In the genomic region with DNA sequence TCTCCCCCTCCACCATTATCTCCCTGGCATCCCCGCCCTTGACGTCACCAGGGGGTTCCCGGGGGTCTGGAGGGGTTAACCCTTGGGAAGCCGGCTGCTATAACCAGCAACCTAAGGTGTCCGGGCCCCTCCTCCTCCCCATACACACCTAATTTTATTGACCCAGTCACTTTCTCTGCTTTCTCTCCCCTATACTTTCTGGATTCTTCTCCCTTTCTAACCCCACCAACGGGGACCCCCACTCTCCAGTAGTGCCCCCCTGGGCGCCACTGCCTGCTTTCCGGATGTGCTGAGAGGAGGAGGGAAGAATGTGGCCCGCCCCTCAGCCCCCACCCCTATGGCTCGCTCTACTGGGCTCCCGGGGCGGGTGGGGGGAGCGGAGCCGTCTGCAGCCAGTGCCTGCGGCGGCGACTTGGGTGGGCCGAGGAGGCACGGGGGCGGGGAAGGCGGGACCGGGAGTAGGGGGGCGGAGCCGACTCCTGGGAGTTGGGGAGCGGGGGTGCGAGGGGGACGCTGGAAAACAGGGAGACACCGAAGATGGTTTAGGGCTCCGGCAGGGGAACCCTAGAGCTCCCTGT, we compare ENCODE assay signal across 8 cellular contexts.
DNase-seq lines count a peak whose midpoint lies in the region; ATAC-seq and TF ChIP-seq lines count a peak whose summit lies in the region.

No MANE protein-coding gene starts in this region.

- H3K4me3 ChIP-seq in astrocyte of the spinal cord (ENCODE audit: low read depth, low read length): peak overlapping the region; percentile 70
- H3K4me3 ChIP-seq in skin epidermis: peak overlapping the region; percentile 46 to 60 (median 49)

- TF ChIP-seq CTCF in astrocyte of the spinal cord (IDR thresholded peaks at IDR 0.05; ENCODE audit: low read depth, low read length): no peak

- H3K27ac ChIP-seq in skin epidermis: peak overlapping the region in 16 of 21 experiments; percentile 14 to 92 (median 46)

- in situ Hi-C loops in astrocyte of the spinal cord (cut with HindIII; ENCODE audit: low sequenced_read_pairs): no loop called here

- DNase-seq in NCI-H146 (lab: John Stamatoyannopoulos, UW) (peak; percentile 46), NCI-H146 treated with DMSO at 0.1 percent for 48 hours (lab: John Stamatoyannopoulos, UW; ENCODE audit: unreplicated experiment) (no peak), NCI-H82 treated with DMSO at 0.1 percent for 48 hours (lab: John Stamatoyannopoulos, UW; ENCODE audit: unreplicated experiment) (peak; percentile 40), astrocyte of the spinal cord (ENCODE audit: low read depth, low spot score) (peak; percentile 59), iPS-NIHi11 (ENCODE audit: low spot score) (peak; percentile 81)

- ATAC-seq in HG03108 (IDR thresholded peaks at IDR 0.05; ENCODE audit: unreplicated experiment): no peak
- no peak for ATAC-seq in GM21381 (IDR thresholded peaks at IDR 0.05; ENCODE audit: unreplicated experiment)
